Comparison of ENCODE assay signal across 31 cellular contexts in the genomic region with DNA sequence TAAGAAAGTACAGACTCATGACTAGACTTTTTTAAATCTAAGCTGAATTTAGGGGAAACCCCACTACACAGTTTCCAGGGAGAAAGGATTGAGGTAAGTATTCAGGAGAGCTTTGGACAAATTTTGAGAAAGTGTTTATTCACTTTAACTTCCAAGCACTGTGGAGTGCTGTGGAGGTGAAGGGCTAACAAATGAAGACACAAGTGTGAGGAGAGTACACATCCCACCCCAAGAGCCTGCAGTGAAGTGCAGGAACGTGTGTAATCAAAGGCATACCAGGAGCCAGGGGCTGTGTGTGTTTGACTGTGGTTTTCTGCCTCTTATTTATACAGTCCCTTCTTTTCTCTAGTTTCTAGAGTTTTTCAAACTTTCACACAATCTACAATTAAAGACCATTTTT.
"Had no signal": no experiment of that assay in that cellular context is flagged by ENCODE, and none has a peak within 500 bp of the region (broad histone marks: within the 10 kb centered on the region; RNA-seq: fewer than 3 reads in every experiment).

No MANE protein-coding gene starts in this region.

- H3K9me3 ChIP-seq: ascending aorta had no signal

- H3K4me1 ChIP-seq: ascending aorta had no signal

- H3K27ac ChIP-seq: ascending aorta, cardiac muscle cell, WERI-Rb-1 had no signal

- DNase-seq: activated CD4-positive, alpha-beta memory T cell treated with anti-CD3 and anti-CD28 coated beads, Interleukin-2, amount 10 ng/mL, durations not matched to agents 7 days and 5 days; activated CD4-positive, alpha-beta T cell treated with anti-CD3 and anti-CD28 coated beads for 1 hour; activated CD4-positive, alpha-beta T cell treated with anti-CD3 and anti-CD28 coated beads for 36 hours; activated CD4-positive, alpha-beta T cell treated with anti-CD3 and anti-CD28 coated beads for 48 hours; activated CD4-positive, alpha-beta T cell treated with anti-CD3 and anti-CD28 coated beads, Interleukin-2, amount 10 ng/mL, durations not matched to agents 7 days and 5 days; activated CD4-positive, alpha-beta T cell treated with anti-CD3 and anti-CD28 coated beads, Interleukin-2, amount 50 U/mL, for 48 hours; activated CD4-positive, CD25-positive, alpha-beta regulatory T cell; activated CD8-positive, alpha-beta memory T cell treated with anti-CD3 and anti-CD28 coated beads for 24 hours; activated CD8-positive, alpha-beta memory T cell treated with anti-CD3 and anti-CD28 coated beads, Interleukin-2, amount 10 ng/mL, durations not matched to agents 7 days and 5 days; activated CD8-positive, alpha-beta memory T cell treated with anti-CD3 and anti-CD28 coated beads, Interleukin-2, amount 50 U/mL, for 48 hours; activated CD8-positive, alpha-beta T cell treated with anti-CD3 and anti-CD28 coated beads, Interleukin-2, amount 10 ng/mL, durations not matched to agents 7 days and 5 days; activated effector memory CD4-positive, alpha-beta T cell treated with Interleukin-2 at 50 U/mL for 16 hours; activated gamma-delta T cell; activated naive CD4-positive, alpha-beta T cell treated with anti-CD3 and anti-CD28 coated beads, Interleukin-2, amount 10 ng/mL, durations not matched to agents 7 days and 5 days; activated naive CD4-positive, alpha-beta T cell treated with Interleukin-2 at 50 U/mL for 16 hours; activated naive CD8-positive, alpha-beta T cell treated with anti-CD3 and anti-CD28 coated beads, Interleukin-2, amount 10 ng/mL, durations not matched to agents 7 days and 5 days; activated naive CD8-positive, alpha-beta T cell treated with anti-CD3 and anti-CD28 coated beads, Interleukin-2, amount 50 U/mL, for 24 hours; activated T-cell treated with anti-CD3 and anti-CD28 coated beads, Interleukin-2, amount 50 U/mL, for 24 hours; activated T-cell treated with anti-CD3 and anti-CD28 coated beads, Interleukin-2, amount 50 U/mL, for 48 hours; amygdala; anterior cingulate cortex; caudate nucleus; SW 1271; T-helper 1 cell; T-helper 2 cell; T-helper 9 cell; WERI-Rb-1 had no signal

- H3K4me3 ChIP-seq: ascending aorta, cardiac muscle cell had no signal

- H3K27me3 ChIP-seq: ascending aorta, cardiac muscle cell had no signal

- H3K36me3 ChIP-seq: ascending aorta, cardiac muscle cell, WERI-Rb-1 had no signal

- ATAC-seq: activated CD4-positive, alpha-beta T cell treated with anti-CD3 and anti-CD28 coated beads for 36 hours; activated CD4-positive, CD25-positive, alpha-beta regulatory T cell treated with anti-CD3 and anti-CD28 coated beads, Interleukin-2, amount 50 U/mL, for 24 hours; activated CD8-positive, alpha-beta memory T cell treated with anti-CD3 and anti-CD28 coated beads, Interleukin-2, amount 10 ng/mL, durations not matched to agents 7 days and 5 days; activated CD8-positive, alpha-beta T cell treated with anti-CD3 and anti-CD28 coated beads, Interleukin-2, amount 10 ng/mL, durations not matched to agents 7 days and 5 days; activated naive CD8-positive, alpha-beta T cell treated with anti-CD3 and anti-CD28 coated beads, Interleukin-2, amount 50 U/mL, for 24 hours; WTC11 had no signal
